11 cellular contexts compared by ENCODE assay signal in the genomic region with DNA sequence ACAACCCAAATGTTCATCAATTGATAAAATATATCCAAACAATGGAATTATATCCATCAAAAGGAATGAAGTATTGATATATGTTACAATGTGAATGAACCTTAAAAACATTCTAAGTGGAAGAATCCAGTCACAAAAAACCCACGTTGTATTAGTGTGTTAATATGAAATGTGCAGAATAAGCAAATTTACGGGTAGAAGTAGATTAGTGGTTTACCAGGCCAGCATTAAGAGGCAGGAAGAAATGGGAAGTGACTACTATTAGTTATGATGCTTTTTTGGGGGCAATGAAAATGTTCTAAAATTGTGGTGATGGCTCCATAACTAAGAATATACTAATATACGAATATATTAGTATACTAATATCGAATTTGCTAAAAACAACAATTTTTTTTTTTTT. TPM values are rescaled to one million over a fixed set of nuclear protein-coding genes. Genes with fewer than 3 reads are reported as not detected.
DNase-seq lines count a peak whose midpoint lies in the region; ATAC-seq and TF ChIP-seq lines count a peak whose summit lies in the region.
"Had no signal": no experiment of that assay in that cellular context is flagged by ENCODE, and none has a peak within 500 bp of the region (broad histone marks: within the 10 kb centered on the region; RNA-seq: fewer than 3 reads in every experiment).

No MANE protein-coding gene starts in this region.

- H3K27ac ChIP-seq in OCI-LY7 (ENCODE audit: low read depth, low read length, poor library complexity, severe bottlenecking), result no peak overlapping the region
- no peak overlapping the region for H3K27ac ChIP-seq in psoas muscle

- no peak for DNase-seq in activated CD4-positive, alpha-beta T cell treated with anti-CD3 and anti-CD28 coated beads, Interleukin-2, amount 10 ng/mL, durations not matched to agents 24 days and 14 days
- DNase-seq in activated CD4-positive, alpha-beta T cell treated with anti-CD3 and anti-CD28 coated beads, Interleukin-2, amount 50 U/mL, for 1 hour, result no peak
- DNase-seq in OCI-LY7 (ENCODE audit: low spot score), result no peak
- DNase-seq in endothelial cell (ENCODE audit: low spot score), result no peak
- DNase-seq in psoas muscle, result no peak
- no peak for DNase-seq in GF-D8 (lab: John Stamatoyannopoulos, UW)
- DNase-seq in NOMO-1 treated with dmso at 0.1 percent for 144 hours (lab: John Stamatoyannopoulos, UW; ENCODE audit: unreplicated experiment), result no peak
- DNase-seq: activated effector memory CD4-positive, alpha-beta T cell treated with anti-CD3 and anti-CD28 coated beads, Interleukin-2, amount 50 U/mL, for 16 hours; KG1; left lung had no signal

- BruUV-seq in OCI-LY7 (replicated peaks; lab: Mats Ljungman, UMichigan), result no TSS peak

- H3K27me3 ChIP-seq in psoas muscle (ENCODE audit: insufficient read depth in 3 of 3, low read length in 2 of 3), result no peaks in the 10 kb centered on the region

- H3K4me1 Mint-ChIP-seq in activated CD4-positive, alpha-beta T cell treated with anti-CD3 and anti-CD28 coated beads, Interleukin-2, amount 10 ng/mL, durations not matched to agents 24 days and 14 days, result peaks cover 18% of the 10 kb centered on the region
- peaks cover 7% of the 10 kb centered on the region for H3K4me1 Mint-ChIP-seq in endothelial cell (ENCODE audit: unreplicated experiment)

- peak overlapping the region; percentile 70; the same call in 1 of the 2 replicates for H3K4me2 ChIP-seq in OCI-LY7 (ENCODE audit: low read length)

- intact Hi-C loops in activated CD4-positive, alpha-beta T cell treated with anti-CD3 and anti-CD28 coated beads, Interleukin-2, amount 10 ng/mL, durations not matched to agents 24 days and 14 days (cut with micrococcal nuclease), result loop anchor here (2.0 kb wide), 1 partner anchor 1205 kb away; a partner anchor contains a TSS
- intact Hi-C loops in OCI-LY7 (cut with micrococcal nuclease; ENCODE audit: unreplicated experiment) (no loop called here), psoas muscle (cut with DNase I) (no loop called here)

- no peak overlapping the region for H3K27ac Mint-ChIP-seq in activated CD4-positive, alpha-beta T cell treated with anti-CD3 and anti-CD28 coated beads, Interleukin-2, amount 10 ng/mL, durations not matched to agents 24 days and 14 days
- no peak overlapping the region for H3K27ac Mint-ChIP-seq in endothelial cell (ENCODE audit: unreplicated experiment)

- no peaks in the 10 kb centered on the region for H3K4me1 ChIP-seq in OCI-LY7 (ENCODE audit: insufficient read depth, low read length, poor library complexity, severe bottlenecking)
- H3K4me1 ChIP-seq in psoas muscle, result peaks cover 36% of the 10 kb centered on the region

- no peaks in the 10 kb centered on the region for H4K20me1 ChIP-seq in OCI-LY7 (ENCODE audit: insufficient read depth, low read length)

- POLR2A ChIA-PET in OCI-LY7 (lab: Charles Lee), result interaction anchor here (0.7 kb wide), 1 partner anchor 621 kb away, joined by 5 read pairs; no protein-coding TSS in a partner anchor

- H3K4me3 ChIP-seq in OCI-LY7 (ENCODE audit: low read depth, low read length, poor library complexity, severe bottlenecking) (peak overlapping the region; percentile 75), psoas muscle (peak overlapping the region; percentile 81)

- no peaks in the 10 kb centered on the region for H3K9me2 ChIP-seq in OCI-LY7 (ENCODE audit: insufficient read depth, low read length)

- WGBS in psoas muscle, 3 donors, result 61 to 76% (median 64%) methylated on average over 4 of the region's 4 CpGs

- H3K9me3 ChIP-seq in OCI-LY7 (ENCODE audit: low read length), result peaks cover 9% of the 10 kb centered on the region; the same call in 1 of the 2 replicates
- H3K9me3 ChIP-seq in psoas muscle, result no peaks in the 10 kb centered on the region
- H3K9me3 ChIP-seq: left lung had no signal

- peaks cover 30% of the 10 kb centered on the region for H3K79me2 ChIP-seq in OCI-LY7 (ENCODE audit: insufficient read depth, low read depth, low read length)

- peaks cover 13% of the 10 kb centered on the region for H3K36me3 Mint-ChIP-seq in activated CD4-positive, alpha-beta T cell treated with anti-CD3 and anti-CD28 coated beads, Interleukin-2, amount 10 ng/mL, durations not matched to agents 24 days and 14 days (ENCODE audit: low read depth)
- no peaks in the 10 kb centered on the region for H3K36me3 Mint-ChIP-seq in endothelial cell (ENCODE audit: low read depth, unreplicated experiment)

- H3K27me3 Mint-ChIP-seq in activated CD4-positive, alpha-beta T cell treated with anti-CD3 and anti-CD28 coated beads, Interleukin-2, amount 10 ng/mL, durations not matched to agents 24 days and 14 days, result peaks cover 5% of the 10 kb centered on the region
- peaks cover 4% of the 10 kb centered on the region for H3K27me3 Mint-ChIP-seq in endothelial cell (ENCODE audit: unreplicated experiment)

- peaks cover 7% of the 10 kb centered on the region; the same call in 1 of the 2 replicates for H3K36me3 ChIP-seq in OCI-LY7 (ENCODE audit: insufficient read depth, low read length)
- H3K36me3 ChIP-seq in psoas muscle (ENCODE audit: insufficient read depth in 1 of 2, low read depth in 1 of 2), result no peaks in the 10 kb centered on the region
- H3K36me3 ChIP-seq: left lung had no signal

- peaks cover 9% of the 10 kb centered on the region for H3K9me3 Mint-ChIP-seq in activated CD4-positive, alpha-beta T cell treated with anti-CD3 and anti-CD28 coated beads, Interleukin-2, amount 10 ng/mL, durations not matched to agents 24 days and 14 days
- no peaks in the 10 kb centered on the region for H3K9me3 Mint-ChIP-seq in endothelial cell (ENCODE audit: unreplicated experiment)

- peak overlapping the region; percentile 70 for H3K4me3 Mint-ChIP-seq in activated CD4-positive, alpha-beta T cell treated with anti-CD3 and anti-CD28 coated beads, Interleukin-2, amount 10 ng/mL, durations not matched to agents 24 days and 14 days
- H3K4me3 Mint-ChIP-seq in endothelial cell (ENCODE audit: unreplicated experiment), result peak overlapping the region; percentile 73

- H2AFZ ChIP-seq in OCI-LY7 (ENCODE audit: low read length), result no peak overlapping the region

- TF ChIP-seq CTCF in OCI-LY7 (conservative IDR thresholded peaks at IDR 0.05; ENCODE audit: low read length), result no peak
- TF ChIP-seq CTCF in endothelial cell (IDR thresholded peaks at IDR 0.05; ENCODE audit: unreplicated experiment), result no peak
- TF ChIP-seq CTCF in psoas muscle (IDR thresholded peaks at IDR 0.05), result no peak

- ATAC-seq in psoas muscle, result no peak
- no peak for ATAC-seq in HG03196 (IDR thresholded peaks at IDR 0.05; ENCODE audit: unreplicated experiment)

- CTCF ChIA-PET in OCI-LY7 (lab: Charles Lee; ENCODE audit: unreplicated experiment), result no interaction called here

RNA-seq across cellular contexts. Expression of a gene that starts 1.5 kb away (rescaled TPM):
- total RNA-seq in activated CD4-positive, alpha-beta T cell treated with anti-CD3 and anti-CD28 coated beads, Interleukin-2, amount 10 ng/mL, durations not matched to agents 24 days and 14 days, result 65.8 and 79.0 TPM in 2 replicates
- total RNA-seq in OCI-LY7 (2014; rRNA removed; shearing (Covaris generic)), result 8.2 and 10.3 TPM in 2 replicates
- total RNA-seq in OCI-LY7 (2022) (22.9 and 30.7 TPM in 2 replicates), endothelial cell (ENCODE audit: unreplicated experiment) (42.3 TPM), psoas muscle (10 to 100 TPM; 46.1 to 62.8 (median 57.0) TPM)
- polyA plus RNA-seq in psoas muscle, result 10 to 100 TPM; 43.5 to 66.2 (median 51.8) TPM

RNA-seq across cellular contexts. Expression of a gene that starts 58.9 kb away (rescaled TPM):
- total RNA-seq in activated CD4-positive, alpha-beta T cell treated with anti-CD3 and anti-CD28 coated beads, Interleukin-2, amount 10 ng/mL, durations not matched to agents 24 days and 14 days, result 2.2 and 2.5 TPM in 2 replicates
- 6.2 and 6.4 TPM in 2 replicates for total RNA-seq in OCI-LY7 (2014; rRNA removed; shearing (Covaris generic))
- total RNA-seq in OCI-LY7 (2022), result 7.9 and 9.2 TPM in 2 replicates
- total RNA-seq in endothelial cell (ENCODE audit: unreplicated experiment), result 24.2 TPM
- 10 to 100 TPM; 27.9 to 46.5 (median 39.9) TPM for total RNA-seq in psoas muscle
- polyA plus RNA-seq in psoas muscle, result 10 to 100 TPM; 12.6 to 27.1 (median 14.6) TPM
